Comparison of ENCODE assay signal across 5 cellular contexts in the genomic region with DNA sequence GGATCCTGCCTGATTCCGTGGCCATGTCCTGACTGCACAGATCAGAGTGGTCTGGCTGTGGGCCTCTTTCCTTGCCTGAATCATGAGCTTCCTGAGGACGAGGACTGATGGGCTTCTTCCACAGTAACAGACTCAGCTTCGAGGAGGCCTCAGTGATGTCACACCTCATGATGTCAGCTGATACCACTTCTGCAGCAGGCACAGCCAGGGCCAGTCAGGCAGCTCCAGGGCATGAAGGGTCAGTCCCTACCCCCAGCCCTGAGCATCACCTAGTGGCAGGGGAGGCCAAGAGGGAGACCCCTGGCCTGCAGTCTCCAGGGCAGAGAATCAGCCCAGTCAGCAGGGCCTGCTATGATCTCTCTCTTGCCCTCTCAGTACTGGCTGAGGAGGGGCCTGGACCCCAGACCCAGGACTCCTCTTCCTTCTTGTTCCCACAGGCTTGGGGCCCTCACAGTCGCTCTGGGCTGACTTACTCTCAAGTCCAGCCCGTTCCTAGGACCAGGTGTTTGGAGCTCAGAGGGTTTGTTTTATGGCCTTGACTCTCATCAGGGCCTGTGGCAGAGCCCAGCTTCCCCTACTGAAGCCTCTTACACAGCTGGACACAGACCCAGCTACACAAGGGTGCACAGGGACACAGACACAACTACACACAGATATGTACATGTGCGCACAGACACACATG. TPM values are rescaled to one million over a fixed set of nuclear protein-coding genes. Genes with fewer than 3 reads are reported as not detected.
"Had no signal": no experiment of that assay in that cellular context is flagged by ENCODE, and none has a peak within 500 bp of the region (broad histone marks: within the 10 kb centered on the region; RNA-seq: fewer than 3 reads in every experiment).

No MANE protein-coding gene starts in this region.

RNA-seq across cellular contexts. Expression of gene KCNJ12, which starts 26.6 kb away (rescaled TPM):
- total RNA-seq: activated CD4-positive, alpha-beta memory T cell treated with anti-CD3 and anti-CD28 coated beads for 36 hours; activated naive CD4-positive, alpha-beta T cell treated with anti-CD3 and anti-CD28 coated beads for 36 hours; lung microvascular endothelial cell; natural killer cell treated with Interleukin-12 subunit alpha and Interleukin-12 subunit beta and Interleukin-15 and Interleukin-18, amount 100 ng/mL, for 72 hours; T-helper 2 cell treated with Interferon-gamma antibody and Interleukin-4, amounts not matched to agents 100 ng/mL and 5 ng/mL, for 36 hours had no signal
